ENCODE assay signal across 25 cellular contexts in genomic region chr3:119794401-119794800, GRCh38. TPM values are rescaled to one million over a fixed set of nuclear protein-coding genes. Genes with fewer than 3 reads are reported as not detected.
"Had no signal": no experiment of that assay in that cellular context is flagged by ENCODE, and none has a peak within 500 bp of the region (broad histone marks: within the 10 kb centered on the region; RNA-seq: fewer than 3 reads in every experiment).

No MANE protein-coding gene starts in this region.

- H3K4me1 ChIP-seq: breast epithelium had no signal

- H3K36me3 ChIP-seq: adrenal gland, breast epithelium, SJSA1 had no signal

- H3K9me3 ChIP-seq: adrenal gland, breast epithelium, SJSA1 had no signal

- H3K4me3 ChIP-seq: adrenal gland, breast epithelium, SJSA1 had no signal

- DNase-seq: activated CD4-positive, alpha-beta T cell treated with anti-CD3 and anti-CD28 coated beads for 48 hours; activated CD4-positive, alpha-beta T cell treated with anti-CD3 and anti-CD28 coated beads, Interleukin-2, amount 50 U/mL, for 4 hours; activated CD4-positive, CD25-positive, alpha-beta regulatory T cell treated with anti-CD3 and anti-CD28 coated beads, Interleukin-2, amount 50 U/mL, for 72 hours; activated CD8-positive, alpha-beta memory T cell treated with anti-CD3 and anti-CD28 coated beads, Interleukin-2, amount 50 U/mL, for 48 hours; activated CD8-positive, alpha-beta T cell treated with anti-CD3 and anti-CD28 coated beads, Interleukin-2, amount 10 ng/mL, durations not matched to agents 7 days and 5 days; activated naive CD4-positive, alpha-beta T cell treated with anti-CD3 and anti-CD28 coated beads, Interleukin-2, amount 50 U/mL, for 16 hours; activated naive CD8-positive, alpha-beta T cell treated with anti-CD3 and anti-CD28 coated beads, Interleukin-2, amount 10 ng/mL, durations not matched to agents 7 days and 5 days; activated T-cell treated with anti-CD3 and anti-CD28 coated beads, Interleukin-2, amount 50 U/mL, for 1 hour; anterior cingulate cortex; caudate nucleus; MM.1S; NCI-H1105 treated with DMSO at 0.1 percent for 48 hours; NCI-H1436 treated with DMSO at 0.1 percent for 48 hours; NCI-H187 treated with DMSO at 0.1 percent for 48 hours; NCI-H2081 treated with DMSO at 0.1 percent for 48 hours; NCI-H2171; NCI-H2227 treated with DMSO at 0.1 percent for 48 hours; NCI-H526; NK-92 treated with Interleukin-12 subunit alpha and Interleukin-12 subunit beta, amount 100 ng/mL, for 24 hours; SHP77 had no signal

- FAIRE-seq: RCC 7860 had no signal

- H3K27me3 ChIP-seq: adrenal gland, breast epithelium, SJSA1 had no signal

- H3K27ac ChIP-seq: breast epithelium, SJSA1 had no signal

RNA-seq across cellular contexts. Expression of gene NR1I2, which starts 12.5 kb away (rescaled TPM):
- total RNA-seq: T-helper 1 cell treated with Interleukin-12 subunit alpha and Interleukin-12 subunit beta and Interleukin-4 antibody, amounts not matched to agents 30 ng/mL and 1 ng/mL, for 36 hours had no signal
